In the genomic region with DNA sequence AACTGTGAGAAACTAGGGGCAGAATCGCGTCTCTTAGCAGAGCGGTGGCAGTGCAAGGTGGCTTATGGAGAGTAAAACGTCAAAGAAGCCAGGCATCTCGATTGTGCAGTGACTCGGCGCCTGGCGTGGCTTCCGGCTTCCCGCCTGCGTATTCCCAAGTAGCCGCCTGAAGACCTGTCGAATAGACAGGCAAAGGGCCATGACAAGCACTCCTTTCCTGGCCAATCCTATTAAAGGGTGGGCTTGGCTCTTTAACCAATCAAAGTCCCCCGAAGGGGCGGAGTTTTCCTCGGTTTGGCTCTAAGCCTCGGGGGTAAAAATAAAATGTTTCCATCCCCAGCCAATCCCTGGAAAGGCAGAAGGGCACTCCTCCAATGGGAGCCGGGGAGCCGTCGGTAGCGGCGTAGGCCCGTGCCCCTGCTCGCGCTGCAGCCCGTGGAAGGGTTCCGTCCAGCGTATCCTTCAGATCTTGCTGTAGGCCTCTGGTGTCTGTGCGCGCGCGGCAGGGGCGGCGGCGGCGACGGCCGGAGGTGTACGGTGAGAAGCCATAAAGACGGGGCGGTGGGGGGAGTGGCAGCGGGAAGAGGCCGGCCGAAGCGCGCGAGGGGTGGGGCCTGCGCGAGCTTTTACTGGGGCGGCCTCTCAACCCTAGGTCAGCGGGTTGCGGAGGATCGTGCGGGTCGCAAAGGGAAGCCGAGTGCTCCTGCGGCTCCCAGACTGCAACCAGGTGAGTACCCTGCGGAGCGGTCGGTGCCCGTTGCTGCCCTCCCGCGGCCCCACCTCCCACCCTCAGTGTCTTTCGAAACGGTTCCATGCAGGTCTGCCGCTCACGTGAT, we compare ENCODE assay signal across 8 cellular contexts.
DNase-seq lines count a peak whose midpoint lies in the region; ATAC-seq lines count a peak whose summit lies in the region.

A gene with protein sequence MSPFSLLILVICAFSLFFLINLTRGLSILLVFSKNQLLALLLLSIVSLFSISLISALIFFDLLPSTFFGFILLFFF (plus strand): TSS at position 395 of the 836 bp plus-strand sequence. CDS start 30,131 bp downstream, outside the sequence.

- H3K4me3 ChIP-seq in BLaER1 = peak within 1 kb of the TSS; percentile 74

- ATAC-seq in GM19324 (IDR thresholded peaks at IDR 0.05; ENCODE audit: low FRiP score, unreplicated experiment) (peak; percentile 83), HG03469 (IDR thresholded peaks at IDR 0.05; ENCODE audit: unreplicated experiment) (peak; percentile 79)

- H3K9me3 ChIP-seq in BLaER1 = no peaks in the 10 kb centered on the region

- peak within 1 kb of the TSS; percentile 54; the same call in 1 of the 2 replicates for H3K27ac ChIP-seq in BLaER1

- peaks cover 4% of the 10 kb centered on the region for H3K36me3 ChIP-seq in BLaER1

- DNase-seq in NCI-H526 (lab: John Stamatoyannopoulos, UW) (peak; percentile 93 to 97), dedifferentiated amniotic fluid mesenchymal stem cell (ENCODE audit: extremely low spot score) (peak; percentile 95), left kidney (ENCODE audit: low read depth, low spot score) (peak; percentile 98)
- peak; percentile 71 for DNase-seq in activated CD4-positive, alpha-beta T cell treated with anti-CD3 and anti-CD28 coated beads, Interleukin-2, amount 50 U/mL, for 1 hour
- peak; percentile 76 to 79 for DNase-seq in stimulated activated CD4-positive, alpha-beta T cell treated with anti-CD3 and anti-CD28 coated beads, Interleukin-2, amount 100 ng/mL, for 24 hours

- H3K27me3 ChIP-seq in BLaER1 = peaks cover 39% of the 10 kb centered on the region

- peak within 1 kb of the TSS; percentile 75 for H3K9ac ChIP-seq in BLaER1

- H4K20me1 ChIP-seq in BLaER1 = peaks cover 6% of the 10 kb centered on the region; the same call in 1 of the 2 replicates

- peak within 1 kb of the TSS; percentile 71 for H3K4me2 ChIP-seq in BLaER1

- peaks cover 8% of the 10 kb centered on the region for H3K4me1 ChIP-seq in BLaER1

Comparison
In these comparisons a context has a peak if more than half of its experiments do, and no peak if none do; other contexts are left out.
1. Peak in every context shown above with its lines: DNase-seq, ATAC-seq, H3K4me3 ChIP-seq and H3K27ac ChIP-seq.